ENCODE assay signal across 1 cellular context in genomic region chr3:149466192-149466591, GRCh38.
TF ChIP-seq lines count a peak whose summit lies in the region.

No MANE protein-coding gene starts in this region.

TF ChIP-seq in SK-N-SH, 30 proteins besides CTCF, POLR2A, EP300 and RAD21 (continued from another document):
- TF ChIP-seq SIN3A (IDR thresholded peaks at IDR 0.05; ENCODE audit: borderline replicate concordance, low read depth, low read length): no peak
- TF ChIP-seq GABPA (IDR thresholded peaks at IDR 0.05; ENCODE audit: low read depth): no peak
- TF ChIP-seq TEAD4 (IDR thresholded peaks at IDR 0.05; ENCODE audit: borderline replicate concordance, insufficient read depth): peak; percentile 79
- peak; percentile 53 for TF ChIP-seq MAX (IDR thresholded peaks at IDR 0.05; ENCODE audit: low read depth)
- peak; percentile 32; the same call in 1 of the 2 replicates for TF ChIP-seq POLR2AphosphoS5 (IDR thresholded peaks at IDR 0.05; ENCODE audit: low read depth, low read length)
- TF ChIP-seq NFIC (IDR thresholded peaks at IDR 0.05; ENCODE audit: borderline replicate concordance): no peak; the same call in 1 of the 2 replicates
- TF ChIP-seq IRF3 (IDR thresholded peaks at IDR 0.05; ENCODE audit: low read depth, low read length): no peak
- TF ChIP-seq ELF1 (IDR thresholded peaks at IDR 0.05): no peak
- no peak for TF ChIP-seq CHD2 (IDR thresholded peaks at IDR 0.05; ENCODE audit: low read length, partially characterized antibody)
- TF ChIP-seq TCF12 (IDR thresholded peaks at IDR 0.05): peak; percentile 66
- no peak for TF ChIP-seq EZH2phosphoT487 (IDR thresholded peaks at IDR 0.05; ENCODE audit: borderline replicate concordance, low read depth)
- no peak for TF ChIP-seq ZBTB33 (IDR thresholded peaks at IDR 0.05; ENCODE audit: borderline replicate concordance, low read depth)
- no peak for TF ChIP-seq USF1 (IDR thresholded peaks at IDR 0.05; ENCODE audit: borderline replicate concordance, low read depth)
- TF ChIP-seq PBX3 (IDR thresholded peaks at IDR 0.05): peak; percentile 39; the same call in 1 of the 2 replicates
- TF ChIP-seq FOSL2 (IDR thresholded peaks at IDR 0.05; ENCODE audit: borderline replicate concordance, low read depth): peak; percentile 75; the same call in 1 of the 2 replicates
- TF ChIP-seq FOXM1 (IDR thresholded peaks at IDR 0.05; ENCODE audit: low read depth): no peak
- no peak for TF ChIP-seq RXRA (IDR thresholded peaks at IDR 0.05; ENCODE audit: borderline replicate concordance, low read depth)
- TF ChIP-seq SMC3 (IDR thresholded peaks at IDR 0.05; ENCODE audit: low read depth, low read length): no peak
